Comparison of ENCODE assay signal across 15 cellular contexts in the genomic region with DNA sequence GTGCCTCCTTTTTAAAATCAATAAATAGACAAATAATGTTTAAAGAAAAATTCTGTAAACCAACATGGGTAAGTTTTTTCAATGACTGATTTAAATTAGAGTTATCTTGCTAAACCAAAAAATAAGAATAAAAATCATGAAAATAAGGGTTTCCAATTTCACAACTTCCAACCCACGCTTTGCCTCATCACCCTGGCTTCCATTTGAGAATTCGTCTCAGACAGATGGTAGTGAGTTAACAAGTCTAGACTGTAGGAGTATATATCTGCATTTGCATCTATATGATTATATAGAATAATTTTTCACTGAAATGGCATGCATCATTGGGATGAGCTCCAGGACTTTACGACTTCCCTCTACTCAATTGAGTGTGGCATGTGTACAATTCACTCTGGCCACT.
A peak's percentile ranks its signal among the peaks of the same experiment; 100 is the strongest.
DNase-seq lines count a peak whose midpoint lies in the region.
"Had no signal": no experiment of that assay in that cellular context is flagged by ENCODE, and none has a peak within 500 bp of the region (broad histone marks: within the 10 kb centered on the region; RNA-seq: fewer than 3 reads in every experiment).

No MANE protein-coding gene starts in this region.

- DNase-seq in Ammon's horn (ENCODE audit: low spot score) (peak; percentile 41), SK-N-MC (ENCODE audit: low read depth, low spot score) (peak; percentile 0), middle frontal gyrus (ENCODE audit: extremely low spot score, low spot score) (peak; percentile 12), AML-193 (lab: John Stamatoyannopoulos, UW) (no peak), SW 1271 (lab: John Stamatoyannopoulos, UW) (no peak), NCI-H2171 treated with DMSO at 0.1 percent for 48 hours (lab: John Stamatoyannopoulos, UW) (no peak)
- DNase-seq: C1 segment of cervical spinal cord; Calu3; CD4-positive, alpha-beta memory T cell; COR-L47; DMS153; DND-41; H7; HCEC 1CT had no signal

- H3K27ac ChIP-seq in SK-N-MC = no peak overlapping the region
- H3K27ac ChIP-seq: 22Rv1 had no signal

- no peak overlapping the region for H3K9ac ChIP-seq in SK-N-MC (ENCODE audit: insufficient read length)

- no peak overlapping the region for H3K4me3 ChIP-seq in SK-N-MC

- no peaks in the 10 kb centered on the region for H3K36me3 ChIP-seq in SK-N-MC (ENCODE audit: insufficient read depth, low read length)

- H3K9me3 ChIP-seq in SK-N-MC (ENCODE audit: low read depth, low read length) = no peaks in the 10 kb centered on the region

Comparison
In these comparisons a context has a peak if more than half of its experiments do, and no peak if none do; other contexts are left out.
1. DNase-seq: peak in Ammon's horn (single experiment), SK-N-MC (single experiment) and middle frontal gyrus (single experiment); none in AML-193 (0 of 2), SW 1271 (0 of 2) and NCI-H2171 treated with DMSO at 0.1 percent for 48 hours (single experiment).